In the genomic region with DNA sequence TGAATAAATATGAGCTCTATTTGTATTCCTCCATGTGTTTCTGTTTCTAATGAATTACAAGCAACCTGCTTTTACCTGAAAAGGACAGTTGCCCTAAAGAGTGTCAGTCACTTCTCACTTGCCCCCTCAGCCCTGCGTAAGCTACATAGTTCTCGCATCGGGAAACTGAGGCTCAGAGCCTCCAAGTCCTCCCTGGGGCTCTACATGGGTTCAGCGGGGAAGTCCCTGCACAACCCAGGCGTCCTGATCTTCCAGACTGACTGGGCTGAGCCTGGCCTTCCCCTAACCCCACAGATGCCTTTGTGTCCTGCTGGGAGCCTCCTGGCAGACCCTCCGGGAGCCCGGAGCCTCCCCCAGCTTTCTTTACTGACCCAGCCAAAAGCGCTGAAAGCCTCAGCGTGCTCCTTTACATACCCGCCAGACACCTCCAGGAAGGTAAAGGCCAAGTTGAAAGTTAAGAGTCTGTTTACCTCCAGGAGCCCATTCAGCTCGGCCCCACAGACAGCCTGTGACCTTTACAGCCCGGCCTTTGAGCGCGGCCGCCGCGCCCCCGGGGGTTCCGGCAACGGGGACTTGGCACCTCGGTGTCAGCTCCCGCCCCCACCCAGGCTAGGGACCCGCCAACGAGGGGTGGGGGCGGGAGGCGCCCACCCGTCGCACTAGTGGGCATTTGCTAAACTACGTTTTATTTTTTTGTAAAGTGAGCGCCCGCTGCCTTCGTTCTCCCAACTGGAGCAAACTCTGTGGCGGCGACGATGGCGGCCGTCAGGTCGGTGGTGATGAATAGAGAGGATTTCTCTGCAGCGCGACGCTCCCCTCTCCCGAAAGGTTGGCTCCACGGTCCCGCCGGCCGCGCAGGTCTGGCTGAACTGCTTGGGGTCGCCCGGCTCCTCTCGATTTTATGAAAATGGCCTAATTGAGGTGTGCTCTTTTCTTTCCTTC, we compare ENCODE assay signal across 18 cellular contexts. TPM values are rescaled to one million over a fixed set of nuclear protein-coding genes. Genes with fewer than 3 reads are reported as not detected.
A peak's percentile ranks its signal among the peaks of the same experiment; 100 is the strongest.
DNase-seq lines count a peak whose midpoint lies in the region; ATAC-seq and TF ChIP-seq lines count a peak whose summit lies in the region.
"Had no signal": no experiment of that assay in that cellular context is flagged by ENCODE, and none has a peak within 500 bp of the region (broad histone marks: within the 10 kb centered on the region; RNA-seq: fewer than 3 reads in every experiment).

No MANE protein-coding gene starts in this region.

- no peaks in the 10 kb centered on the region for H3K9me3 Mint-ChIP-seq in stimulated activated naive CD8-positive, alpha-beta T cell treated with anti-CD3 and anti-CD28 coated beads, Interleukin-15, Interleukin-2, amounts not matched to agents 100 ng/mL and 50 ng/mL, for 24 hours
- no peaks in the 10 kb centered on the region for H3K9me3 Mint-ChIP-seq in activated T-helper 17 cell treated with anti-CD3 and anti-CD28 coated beads, Interleukin-2, amount 50 U/mL, for 72 hours
- H3K9me3 Mint-ChIP-seq in memory B cell (no peaks in the 10 kb centered on the region), chondrocyte (ENCODE audit: low read depth) (no peaks in the 10 kb centered on the region), immature natural killer cell (peaks cover 0 to 1% (median 0%) of the 10 kb centered on the region in 6 donors)
- H3K9me3 Mint-ChIP-seq in CD4-positive, alpha-beta T cell = no peaks in the 10 kb centered on the region
- H3K9me3 Mint-ChIP-seq: activated T-helper 2 cell treated with anti-CD3 and anti-CD28 coated beads, Interferon-gamma antibody, Interleukin-2, Interleukin-4, amounts not matched to agents 10 μg/mL and 5 μg/mL and 100 μg/mL, durations not matched to agents 14 hours and 24 hours and 36 hours had no signal

- no peaks in the 10 kb centered on the region for H3K9me3 ChIP-seq in CD4-positive, alpha-beta T cell (ENCODE audit: control insufficient read depth, low read length)
- H3K9me3 ChIP-seq: body of pancreas had no signal

- no peak for DNase-seq in stimulated activated naive CD8-positive, alpha-beta T cell treated with anti-CD3 and anti-CD28 coated beads, Interleukin-15, Interleukin-2, amounts not matched to agents 100 U/mL and 50 U/mL, for 24 hours
- DNase-seq in memory B cell (ENCODE audit: low spot score in 2 of 2) = no peak
- no peak for DNase-seq in chondrocyte (ENCODE audit: low spot score)
- no peak for DNase-seq in CD4-positive, alpha-beta T cell
- DNase-seq in immature natural killer cell = no peak
- DNase-seq: body of pancreas; EL; foreskin keratinocyte; NCI-H226; stimulated activated CD4-positive, alpha-beta T cell treated with anti-CD3 and anti-CD28 coated beads, Interleukin-1b, Interleukin-23, amount 100 ng/mL, for 48 hours had no signal

- peaks cover 97% of the 10 kb centered on the region for H3K27me3 ChIP-seq in CD4-positive, alpha-beta T cell (ENCODE audit: control insufficient read depth, insufficient read depth, low read length)

- CTCF ChIA-PET in CD4-positive, alpha-beta T cell (lab: Charles Lee) = interaction anchor here (1.2 kb wide), 1 partner anchor 146 kb away, joined by 5 read pairs; no protein-coding TSS in a partner anchor

- no peaks in the 10 kb centered on the region for H3K36me3 Mint-ChIP-seq in stimulated activated naive CD8-positive, alpha-beta T cell treated with anti-CD3 and anti-CD28 coated beads, Interleukin-15, Interleukin-2, amounts not matched to agents 100 ng/mL and 50 ng/mL, for 24 hours (ENCODE audit: low read depth)
- H3K36me3 Mint-ChIP-seq in activated T-helper 17 cell treated with anti-CD3 and anti-CD28 coated beads, Interleukin-2, amount 50 U/mL, for 72 hours (ENCODE audit: low read depth) = no peaks in the 10 kb centered on the region
- H3K36me3 Mint-ChIP-seq in memory B cell (peaks cover 3% of the 10 kb centered on the region), chondrocyte (ENCODE audit: low read depth) (peaks cover 2% of the 10 kb centered on the region), immature natural killer cell (peaks cover 0 to 3% (median 3%) of the 10 kb centered on the region in 3 donors)
- H3K36me3 Mint-ChIP-seq in CD4-positive, alpha-beta T cell (ENCODE audit: low read depth) = no peaks in the 10 kb centered on the region

- no peak for ATAC-seq in stimulated activated naive CD8-positive, alpha-beta T cell treated with anti-CD3 and anti-CD28 coated beads, Interleukin-15, Interleukin-2, amounts not matched to agents 100 U/mL and 50 U/mL, for 24 hours
- ATAC-seq in activated T-helper 17 cell treated with anti-CD3 and anti-CD28 coated beads, Interleukin-2, amount 50 U/mL, for 72 hours (replicated peaks) = no peak
- ATAC-seq in memory B cell (ENCODE audit: low read depth) = no peak
- ATAC-seq in CD4-positive, alpha-beta T cell (ENCODE audit: poor library complexity) = no peak
- no peak for ATAC-seq in GM21825 (IDR thresholded peaks at IDR 0.05; ENCODE audit: unreplicated experiment)
- ATAC-seq: body of pancreas, foreskin keratinocyte had no signal

- peaks cover 93% of the 10 kb centered on the region for H3K27me3 Mint-ChIP-seq in stimulated activated naive CD8-positive, alpha-beta T cell treated with anti-CD3 and anti-CD28 coated beads, Interleukin-15, Interleukin-2, amounts not matched to agents 100 ng/mL and 50 ng/mL, for 24 hours
- peaks cover 83% of the 10 kb centered on the region for H3K27me3 Mint-ChIP-seq in activated T-helper 17 cell treated with anti-CD3 and anti-CD28 coated beads, Interleukin-2, amount 50 U/mL, for 72 hours
- H3K27me3 Mint-ChIP-seq in memory B cell (peaks cover 37% of the 10 kb centered on the region), chondrocyte (ENCODE audit: low read depth) (peaks cover 89% of the 10 kb centered on the region), immature natural killer cell (ENCODE audit: low read depth in 3 of 3) (peaks cover 47 to 75% (median 53%) of the 10 kb centered on the region in 3 donors)
- H3K27me3 Mint-ChIP-seq in CD4-positive, alpha-beta T cell = peaks cover 98% of the 10 kb centered on the region

- TF ChIP-seq CTCF in chondrocyte (IDR thresholded peaks at IDR 0.05) = no peak
- TF ChIP-seq CTCF in CD4-positive, alpha-beta T cell (IDR thresholded peaks at IDR 0.05) = no peak

- intact Hi-C loops in CD4-positive, alpha-beta T cell (cut with DNase I, micrococcal nuclease) = no loop called here

- no peak overlapping the region for H3K27ac Mint-ChIP-seq in stimulated activated naive CD8-positive, alpha-beta T cell treated with anti-CD3 and anti-CD28 coated beads, Interleukin-15, Interleukin-2, amounts not matched to agents 100 ng/mL and 50 ng/mL, for 24 hours
- peak overlapping the region; percentile 5 for H3K27ac Mint-ChIP-seq in activated T-helper 17 cell treated with anti-CD3 and anti-CD28 coated beads, Interleukin-2, amount 50 U/mL, for 72 hours
- H3K27ac Mint-ChIP-seq in memory B cell (no peak overlapping the region), chondrocyte (ENCODE audit: unreplicated experiment) (no peak overlapping the region), immature natural killer cell (no peak overlapping the region)
- no peak overlapping the region for H3K27ac Mint-ChIP-seq in CD4-positive, alpha-beta T cell
- H3K27ac Mint-ChIP-seq: activated T-helper 2 cell treated with anti-CD3 and anti-CD28 coated beads, Interferon-gamma antibody, Interleukin-2, Interleukin-4, amounts not matched to agents 10 μg/mL and 5 μg/mL and 100 μg/mL, durations not matched to agents 14 hours and 24 hours and 36 hours had no signal

- H3K4me3 Mint-ChIP-seq in stimulated activated naive CD8-positive, alpha-beta T cell treated with anti-CD3 and anti-CD28 coated beads, Interleukin-15, Interleukin-2, amounts not matched to agents 100 ng/mL and 50 ng/mL, for 24 hours = peak overlapping the region; percentile 47
- peak overlapping the region; percentile 40 for H3K4me3 Mint-ChIP-seq in activated T-helper 17 cell treated with anti-CD3 and anti-CD28 coated beads, Interleukin-2, amount 50 U/mL, for 72 hours
- H3K4me3 Mint-ChIP-seq in memory B cell (peak overlapping the region; percentile 38), chondrocyte (ENCODE audit: unreplicated experiment) (no peak overlapping the region), immature natural killer cell (no peak overlapping the region)
- H3K4me3 Mint-ChIP-seq in CD4-positive, alpha-beta T cell = no peak overlapping the region

- POLR2A ChIA-PET in CD4-positive, alpha-beta T cell (lab: Charles Lee) = interaction anchor here (1.0 kb wide), 1 partner anchor 10 kb away, joined by 4 read pairs; the partner anchor contains the start of gene PRAC1

- peaks cover 25% of the 10 kb centered on the region for H3K4me1 Mint-ChIP-seq in stimulated activated naive CD8-positive, alpha-beta T cell treated with anti-CD3 and anti-CD28 coated beads, Interleukin-15, Interleukin-2, amounts not matched to agents 100 ng/mL and 50 ng/mL, for 24 hours (ENCODE audit: low read depth)
- peaks cover 7% of the 10 kb centered on the region for H3K4me1 Mint-ChIP-seq in activated T-helper 17 cell treated with anti-CD3 and anti-CD28 coated beads, Interleukin-2, amount 50 U/mL, for 72 hours
- H3K4me1 Mint-ChIP-seq in memory B cell (peaks cover 9% of the 10 kb centered on the region), chondrocyte (ENCODE audit: low read depth) (peaks cover 10% of the 10 kb centered on the region), immature natural killer cell (peaks cover 10 to 14% of the 10 kb centered on the region in 2 donors)
- H3K4me1 Mint-ChIP-seq in CD4-positive, alpha-beta T cell (ENCODE audit: low read depth) = peaks cover 23% of the 10 kb centered on the region

- no peak overlapping the region for H3K27ac ChIP-seq in CD4-positive, alpha-beta T cell (ENCODE audit: low read depth, low read length)
- H3K27ac ChIP-seq: body of pancreas, foreskin keratinocyte had no signal

RNA-seq across cellular contexts. Expression of gene HOXB13, which starts 4.4 kb away (rescaled TPM):
- total RNA-seq in activated T-helper 17 cell treated with anti-CD3 and anti-CD28 coated beads, Interleukin-2, amount 50 U/mL, for 72 hours = not detected
- 0.19 TPM in 1 of 3 replicates, not detected in the others for total RNA-seq in chondrocyte
- total RNA-seq in CD4-positive, alpha-beta T cell = not detected
- not detected for polyA plus RNA-seq in immature natural killer cell
- total RNA-seq: activated T-helper 2 cell treated with anti-CD3 and anti-CD28 coated beads, Interferon-gamma antibody, Interleukin-2, Interleukin-4, amounts not matched to agents 10 μg/mL and 5 μg/mL and 100 μg/mL, durations not matched to agents 14 hours and 24 hours and 36 hours; body of pancreas; foreskin keratinocyte; mononuclear cell; pulmonary artery endothelial cell; ureter had no signal
- polyA plus RNA-seq: foreskin keratinocyte had no signal

RNA-seq across cellular contexts. Expression of gene PRAC2, which starts 10.0 kb away (rescaled TPM):
- not detected for total RNA-seq in activated T-helper 17 cell treated with anti-CD3 and anti-CD28 coated beads, Interleukin-2, amount 50 U/mL, for 72 hours
- total RNA-seq in chondrocyte = not detected in 3 replicates
- total RNA-seq in CD4-positive, alpha-beta T cell = not detected
- not detected for polyA plus RNA-seq in immature natural killer cell
- total RNA-seq: activated T-helper 2 cell treated with anti-CD3 and anti-CD28 coated beads, Interferon-gamma antibody, Interleukin-2, Interleukin-4, amounts not matched to agents 10 μg/mL and 5 μg/mL and 100 μg/mL, durations not matched to agents 14 hours and 24 hours and 36 hours; body of pancreas; foreskin keratinocyte; HT1080; mononuclear cell; pulmonary artery endothelial cell; ureter had no signal
- polyA plus RNA-seq: foreskin keratinocyte had no signal

RNA-seq across cellular contexts. Expression of gene PRAC1, which starts 10.6 kb away (rescaled TPM):
- not detected for total RNA-seq in activated T-helper 17 cell treated with anti-CD3 and anti-CD28 coated beads, Interleukin-2, amount 50 U/mL, for 72 hours
- total RNA-seq in chondrocyte = not detected in 3 replicates
- total RNA-seq in CD4-positive, alpha-beta T cell = not detected
- polyA plus RNA-seq in immature natural killer cell = not detected
- total RNA-seq: activated T-helper 2 cell treated with anti-CD3 and anti-CD28 coated beads, Interferon-gamma antibody, Interleukin-2, Interleukin-4, amounts not matched to agents 10 μg/mL and 5 μg/mL and 100 μg/mL, durations not matched to agents 14 hours and 24 hours and 36 hours; body of pancreas; foreskin keratinocyte; HT1080; mononuclear cell; pulmonary artery endothelial cell; ureter had no signal
- polyA plus RNA-seq: foreskin keratinocyte had no signal

Comparison
In these comparisons a context has a peak if more than half of its experiments do, and no peak if none do; other contexts are left out.
1. H3K4me3 Mint-ChIP-seq: peak in stimulated activated naive CD8-positive, alpha-beta T cell treated with anti-CD3 and anti-CD28 coated beads, Interleukin-15, Interleukin-2, amounts not matched to agents 100 ng/mL and 50 ng/mL, for 24 hours (single experiment), activated T-helper 17 cell treated with anti-CD3 and anti-CD28 coated beads, Interleukin-2, amount 50 U/mL, for 72 hours (single experiment) and memory B cell (single experiment); none in chondrocyte (single experiment), CD4-positive, alpha-beta T cell (single experiment) and immature natural killer cell (0 of 5).